ENCODE assay signal across 1 cellular context in genomic region chr18:58407649-58408407, GRCh38.
TF ChIP-seq lines count a peak whose summit lies in the region.

No MANE protein-coding gene starts in this region.

TF ChIP-seq in HepG2, 621 proteins besides CTCF, POLR2A, EP300 and RAD21 (continued from another document and continues in another):
- TF ChIP-seq ZNF318 (CRISPR knock-in tag; IDR thresholded peaks at IDR 0.05) (peak; percentile 86; the same call in 1 of the 2 replicates), GFI1 (CRISPR knock-in tag; IDR thresholded peaks at IDR 0.05; ENCODE audit: borderline replicate concordance) (peak; percentile 90), ZKSCAN5 (CRISPR knock-in tag; IDR thresholded peaks at IDR 0.05) (peak; percentile 60; the same call in 1 of the 2 replicates), SOX5 (CRISPR knock-in tag; IDR thresholded peaks at IDR 0.05; ENCODE audit: borderline replicate concordance) (peak; percentile 93), ZNF672 (CRISPR knock-in tag; IDR thresholded peaks at IDR 0.05) (0 out of 2 replicates have a peak, but pooled peaks have one; percentile 45), PHF8 (CRISPR knock-in tag; IDR thresholded peaks at IDR 0.05) (peak; percentile 31; the same call in 1 of the 2 replicates), SKI (IDR thresholded peaks at IDR 0.05; ENCODE audit: partially characterized antibody) (peak; percentile 92), CEBPB (IDR thresholded peaks at IDR 0.05; ENCODE audit: borderline replicate concordance, low read depth, low read length) (peak; percentile 94), KMT2A (CRISPR knock-in tag; IDR thresholded peaks at IDR 0.05) (no peak), ZNF607 (CRISPR knock-in tag; IDR thresholded peaks at IDR 0.05; ENCODE audit: borderline replicate concordance) (peak; percentile 89; the same call in 1 of the 2 replicates), SUZ12 (IDR thresholded peaks at IDR 0.05; ENCODE audit: low read depth, low read length) (no peak), KAT8 (CRISPR knock-in tag; IDR thresholded peaks at IDR 0.05) (peak; percentile 69; the same call in 1 of the 2 replicates), FOSL2 (CRISPR knock-in tag; IDR thresholded peaks at IDR 0.05) (peak; percentile 79), ZBED4 (CRISPR knock-in tag; IDR thresholded peaks at IDR 0.05; ENCODE audit: borderline replicate concordance) (no peak), NR3C1 (CRISPR knock-in tag; IDR thresholded peaks at IDR 0.05) (no peak), ZNF317 (CRISPR knock-in tag; IDR thresholded peaks at IDR 0.05) (no peak), ZBTB4 (CRISPR knock-in tag; IDR thresholded peaks at IDR 0.05; ENCODE audit: borderline replicate concordance) (peak; percentile 99), BCL6 (CRISPR knock-in tag; IDR thresholded peaks at IDR 0.05) (peak; percentile 71), TRIM24 (CRISPR knock-in tag; IDR thresholded peaks at IDR 0.05) (peak; percentile 82; the same call in 1 of the 2 replicates), MXD4 (CRISPR knock-in tag; IDR thresholded peaks at IDR 0.05) (peak; percentile 67; the same call in 1 of the 2 replicates)
- TF ChIP-seq, protein P1, sequence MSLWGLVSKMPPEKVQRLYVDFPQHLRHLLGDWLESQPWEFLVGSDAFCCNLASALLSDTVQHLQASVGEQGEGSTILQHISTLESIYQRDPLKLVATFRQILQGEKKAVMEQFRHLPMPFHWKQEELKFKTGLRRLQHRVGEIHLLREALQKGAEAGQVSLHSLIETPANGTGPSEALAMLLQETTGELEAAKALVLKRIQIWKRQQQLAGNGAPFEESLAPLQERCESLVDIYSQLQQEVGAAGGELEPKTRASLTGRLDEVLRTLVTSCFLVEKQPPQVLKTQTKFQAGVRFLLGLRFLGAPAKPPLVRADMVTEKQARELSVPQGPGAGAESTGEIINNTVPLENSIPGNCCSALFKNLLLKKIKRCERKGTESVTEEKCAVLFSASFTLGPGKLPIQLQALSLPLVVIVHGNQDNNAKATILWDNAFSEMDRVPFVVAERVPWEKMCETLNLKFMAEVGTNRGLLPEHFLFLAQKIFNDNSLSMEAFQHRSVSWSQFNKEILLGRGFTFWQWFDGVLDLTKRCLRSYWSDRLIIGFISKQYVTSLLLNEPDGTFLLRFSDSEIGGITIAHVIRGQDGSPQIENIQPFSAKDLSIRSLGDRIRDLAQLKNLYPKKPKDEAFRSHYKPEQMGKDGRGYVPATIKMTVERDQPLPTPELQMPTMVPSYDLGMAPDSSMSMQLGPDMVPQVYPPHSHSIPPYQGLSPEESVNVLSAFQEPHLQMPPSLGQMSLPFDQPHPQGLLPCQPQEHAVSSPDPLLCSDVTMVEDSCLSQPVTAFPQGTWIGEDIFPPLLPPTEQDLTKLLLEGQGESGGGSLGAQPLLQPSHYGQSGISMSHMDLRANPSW (CRISPR knock-in tag; IDR thresholded peaks at IDR 0.05; ENCODE audit: borderline replicate concordance), result peak; percentile 90; the same call in 1 of the 2 replicates
- TF ChIP-seq, protein P2, sequence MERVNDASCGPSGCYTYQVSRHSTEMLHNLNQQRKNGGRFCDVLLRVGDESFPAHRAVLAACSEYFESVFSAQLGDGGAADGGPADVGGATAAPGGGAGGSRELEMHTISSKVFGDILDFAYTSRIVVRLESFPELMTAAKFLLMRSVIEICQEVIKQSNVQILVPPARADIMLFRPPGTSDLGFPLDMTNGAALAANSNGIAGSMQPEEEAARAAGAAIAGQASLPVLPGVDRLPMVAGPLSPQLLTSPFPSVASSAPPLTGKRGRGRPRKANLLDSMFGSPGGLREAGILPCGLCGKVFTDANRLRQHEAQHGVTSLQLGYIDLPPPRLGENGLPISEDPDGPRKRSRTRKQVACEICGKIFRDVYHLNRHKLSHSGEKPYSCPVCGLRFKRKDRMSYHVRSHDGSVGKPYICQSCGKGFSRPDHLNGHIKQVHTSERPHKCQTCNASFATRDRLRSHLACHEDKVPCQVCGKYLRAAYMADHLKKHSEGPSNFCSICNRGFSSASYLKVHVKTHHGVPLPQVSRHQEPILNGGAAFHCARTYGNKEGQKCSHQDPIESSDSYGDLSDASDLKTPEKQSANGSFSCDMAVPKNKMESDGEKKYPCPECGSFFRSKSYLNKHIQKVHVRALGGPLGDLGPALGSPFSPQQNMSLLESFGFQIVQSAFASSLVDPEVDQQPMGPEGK (CRISPR knock-in tag; IDR thresholded peaks at IDR 0.05), result peak; percentile 92
- TF ChIP-seq, protein P3, sequence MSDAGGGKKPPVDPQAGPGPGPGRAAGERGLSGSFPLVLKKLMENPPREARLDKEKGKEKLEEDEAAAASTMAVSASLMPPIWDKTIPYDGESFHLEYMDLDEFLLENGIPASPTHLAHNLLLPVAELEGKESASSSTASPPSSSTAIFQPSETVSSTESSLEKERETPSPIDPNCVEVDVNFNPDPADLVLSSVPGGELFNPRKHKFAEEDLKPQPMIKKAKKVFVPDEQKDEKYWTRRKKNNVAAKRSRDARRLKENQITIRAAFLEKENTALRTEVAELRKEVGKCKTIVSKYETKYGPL (CRISPR knock-in tag; IDR thresholded peaks at IDR 0.05), result 0 out of 2 replicates have a peak, but pooled peaks have one; percentile 62
- TF ChIP-seq, protein P4, sequence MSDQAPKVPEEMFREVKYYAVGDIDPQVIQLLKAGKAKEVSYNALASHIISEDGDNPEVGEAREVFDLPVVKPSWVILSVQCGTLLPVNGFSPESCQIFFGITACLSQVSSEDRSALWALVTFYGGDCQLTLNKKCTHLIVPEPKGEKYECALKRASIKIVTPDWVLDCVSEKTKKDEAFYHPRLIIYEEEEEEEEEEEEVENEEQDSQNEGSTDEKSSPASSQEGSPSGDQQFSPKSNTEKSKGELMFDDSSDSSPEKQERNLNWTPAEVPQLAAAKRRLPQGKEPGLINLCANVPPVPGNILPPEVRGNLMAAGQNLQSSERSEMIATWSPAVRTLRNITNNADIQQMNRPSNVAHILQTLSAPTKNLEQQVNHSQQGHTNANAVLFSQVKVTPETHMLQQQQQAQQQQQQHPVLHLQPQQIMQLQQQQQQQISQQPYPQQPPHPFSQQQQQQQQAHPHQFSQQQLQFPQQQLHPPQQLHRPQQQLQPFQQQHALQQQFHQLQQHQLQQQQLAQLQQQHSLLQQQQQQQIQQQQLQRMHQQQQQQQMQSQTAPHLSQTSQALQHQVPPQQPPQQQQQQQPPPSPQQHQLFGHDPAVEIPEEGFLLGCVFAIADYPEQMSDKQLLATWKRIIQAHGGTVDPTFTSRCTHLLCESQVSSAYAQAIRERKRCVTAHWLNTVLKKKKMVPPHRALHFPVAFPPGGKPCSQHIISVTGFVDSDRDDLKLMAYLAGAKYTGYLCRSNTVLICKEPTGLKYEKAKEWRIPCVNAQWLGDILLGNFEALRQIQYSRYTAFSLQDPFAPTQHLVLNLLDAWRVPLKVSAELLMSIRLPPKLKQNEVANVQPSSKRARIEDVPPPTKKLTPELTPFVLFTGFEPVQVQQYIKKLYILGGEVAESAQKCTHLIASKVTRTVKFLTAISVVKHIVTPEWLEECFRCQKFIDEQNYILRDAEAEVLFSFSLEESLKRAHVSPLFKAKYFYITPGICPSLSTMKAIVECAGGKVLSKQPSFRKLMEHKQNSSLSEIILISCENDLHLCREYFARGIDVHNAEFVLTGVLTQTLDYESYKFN (CRISPR knock-in tag; conservative IDR thresholded peaks at IDR 0.05), result peak; percentile 98
